Comparison of ENCODE assay signal across 8 cellular contexts in the genomic region with DNA sequence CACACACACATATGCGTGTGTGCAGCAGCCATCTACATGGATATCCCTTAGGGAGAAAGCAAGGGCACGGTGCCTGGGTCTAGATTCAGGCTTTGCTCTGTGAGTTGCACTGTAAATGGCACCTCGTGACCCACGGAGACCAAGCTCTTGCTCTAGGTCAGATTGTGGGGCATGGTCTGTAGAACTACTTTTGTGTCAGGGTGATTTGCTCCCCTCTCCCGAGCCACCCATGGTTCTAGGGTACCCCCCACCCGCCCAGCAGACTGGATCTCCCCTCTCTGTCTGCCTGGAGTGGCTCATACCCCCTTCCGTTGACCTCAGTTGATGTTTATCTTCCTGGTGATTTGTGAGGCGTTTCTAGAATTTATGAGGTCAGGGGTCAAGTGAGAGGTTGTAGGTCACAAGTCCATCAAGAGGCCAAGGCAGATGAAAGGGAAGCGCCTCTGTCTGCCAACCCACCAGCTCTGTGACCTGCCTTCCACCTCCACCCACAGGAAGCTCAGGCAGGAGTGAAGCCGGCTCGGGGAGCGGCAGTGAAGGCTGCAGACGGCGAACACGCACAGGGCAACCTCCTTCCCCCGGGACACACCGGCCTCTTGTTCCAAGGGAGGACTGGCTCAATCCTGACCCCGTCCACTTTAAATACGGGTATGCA.
DNase-seq lines count a peak whose midpoint lies in the region; ATAC-seq and TF ChIP-seq lines count a peak whose summit lies in the region.

No MANE protein-coding gene starts in this region.

- no peak overlapping the region for H3K4ac ChIP-seq in H9 (ENCODE audit: low read depth, low read length)

- H4K5ac ChIP-seq in H9 (ENCODE audit: insufficient read length, low read depth, low read length): no peak overlapping the region

- TF ChIP-seq CTCF in GM23338 (conservative IDR thresholded peaks at IDR 0.05; ENCODE audit: low read depth in 2 of 2) (no peak), H9 (conservative IDR thresholded peaks at IDR 0.05) (no peak)

- H3K79me1 ChIP-seq in H9 (ENCODE audit: insufficient read depth, low read depth, low read length, poor library complexity, severe bottlenecking): no peaks in the 10 kb centered on the region

- no peaks in the 10 kb centered on the region for H3K9me3 Mint-ChIP-seq in stimulated activated effector memory CD8-positive, alpha-beta T cell treated with anti-CD3 and anti-CD28 coated beads, Interleukin-12 subunit alpha, Interleukin-12 subunit beta, amount 100 ng/mL, for 72 hours
- H3K9me3 Mint-ChIP-seq in GM23338 (no peaks in the 10 kb centered on the region), H9 (no peaks in the 10 kb centered on the region)

- H3F3A ChIP-seq in GM23338 (replicated peaks; ENCODE audit: low read depth): no peaks in the 10 kb centered on the region

- no peak overlapping the region for H3K9ac ChIP-seq in H9 (ENCODE audit: extremely low read depth, insufficient read length, low read length)

- no peaks in the 10 kb centered on the region for H3K36me3 ChIP-seq in GM23338 (ENCODE audit: insufficient read depth)

- peaks cover 35% of the 10 kb centered on the region for H3K4me1 Mint-ChIP-seq in stimulated activated effector memory CD8-positive, alpha-beta T cell treated with anti-CD3 and anti-CD28 coated beads, Interleukin-12 subunit alpha, Interleukin-12 subunit beta, amount 100 ng/mL, for 72 hours
- H3K4me1 Mint-ChIP-seq in GM23338 (peaks cover 3% of the 10 kb centered on the region), H9 (peaks cover 8 to 11% of the 10 kb centered on the region in 2 experiments; a peak in 3 of 4 replicates)

- H3K56ac ChIP-seq in H9 (ENCODE audit: insufficient read length, low read depth, low read length): no peak overlapping the region

- H3K27me3 ChIP-seq in GM23338 (ENCODE audit: insufficient read depth) (no peaks in the 10 kb centered on the region), H9 (ENCODE audit: insufficient read depth, low read length) (no peaks in the 10 kb centered on the region)

- no peak overlapping the region for H3K4me3 ChIP-seq in GM23338

- no peak overlapping the region for H3K23ac ChIP-seq in H9 (ENCODE audit: insufficient read length, low read depth, low read length)

- H4K20me1 ChIP-seq in GM23338 (replicated peaks; ENCODE audit: insufficient read depth) (0 out of 2 replicates have a peak, but pooled peaks cover 5% of the 10 kb centered on the region), H9 (ENCODE audit: control insufficient read depth, insufficient read depth, insufficient read length) (no peaks in the 10 kb centered on the region)

- H3T11ph ChIP-seq in H9 (ENCODE audit: low read length): no peak overlapping the region

- no peak overlapping the region for H3K18ac ChIP-seq in H9 (ENCODE audit: insufficient read length, low read depth, low read length)

- H4K91ac ChIP-seq in H9 (ENCODE audit: insufficient read length, low read depth, low read length): no peak overlapping the region

- peak overlapping the region; percentile 70 for H3K4me3 Mint-ChIP-seq in stimulated activated effector memory CD8-positive, alpha-beta T cell treated with anti-CD3 and anti-CD28 coated beads, Interleukin-12 subunit alpha, Interleukin-12 subunit beta, amount 100 ng/mL, for 72 hours
- H3K4me3 Mint-ChIP-seq in GM23338 (no peak overlapping the region), H9 (no peak overlapping the region)

- TF ChIP-seq POLR2A in erythroblast (IDR thresholded peaks at IDR 0.05; ENCODE audit: low read length): no peak

- no peaks in the 10 kb centered on the region for H3K9me2 ChIP-seq in GM23338 (ENCODE audit: insufficient read depth)

- H3K79me2 ChIP-seq in GM23338 (replicated peaks; ENCODE audit: insufficient read depth): no peaks in the 10 kb centered on the region
- no peaks in the 10 kb centered on the region for H3K79me2 ChIP-seq in H9 (ENCODE audit: insufficient read depth, low read length)

- peak overlapping the region; percentile 91 for H3K27ac Mint-ChIP-seq in stimulated activated effector memory CD8-positive, alpha-beta T cell treated with anti-CD3 and anti-CD28 coated beads, Interleukin-12 subunit alpha, Interleukin-12 subunit beta, amount 100 ng/mL, for 72 hours
- H3K27ac Mint-ChIP-seq in GM23338: no peak overlapping the region
- no peak overlapping the region for H3K27ac Mint-ChIP-seq in H9

- no CpG with 5 or more reads among the region's 19 CpGs for WGBS in H9 (ENCODE audit: extremely low coverage, insufficient read length, low lambda C conversion rate)

- H2BK120ac ChIP-seq in H9 (ENCODE audit: low read depth, low read length, poor library complexity, severe bottlenecking): no peak overlapping the region

- ATAC-seq in stimulated activated effector memory CD8-positive, alpha-beta T cell treated with anti-CD3 and anti-CD28 coated beads, Interleukin-12 subunit alpha, Interleukin-12 subunit beta, amount 100 ng/mL, for 72 hours: peak; percentile 74
- ATAC-seq in GM23338 (no peak), HG03045 (IDR thresholded peaks at IDR 0.05; ENCODE audit: unreplicated experiment) (no peak)

- H3K4me2 ChIP-seq in GM23338: no peak overlapping the region
- H3K4me2 ChIP-seq in H9 (ENCODE audit: insufficient read depth, insufficient read length, low read length): no peak overlapping the region

- H3K23me2 ChIP-seq in H9 (ENCODE audit: insufficient read length, low read depth, low read length, poor library complexity, severe bottlenecking): no peaks in the 10 kb centered on the region

- H2BK15ac ChIP-seq in H9 (ENCODE audit: low read depth, low read length): no peak overlapping the region

- H2BK20ac ChIP-seq in H9 (ENCODE audit: low read depth, low read length, poor library complexity, severe bottlenecking): no peak overlapping the region

- no peak overlapping the region for H2AK5ac ChIP-seq in H9 (ENCODE audit: insufficient read length, low read length)

- H3K27ac ChIP-seq in GM23338 (ENCODE audit: low read depth) (no peak overlapping the region), H9 (ENCODE audit: insufficient read length, low read depth, low read length) (no peak overlapping the region)

- H4K8ac ChIP-seq in H9 (replicated peaks; ENCODE audit: insufficient read length, low read depth, low read length): no peak overlapping the region

- H3K36me3 Mint-ChIP-seq in stimulated activated effector memory CD8-positive, alpha-beta T cell treated with anti-CD3 and anti-CD28 coated beads, Interleukin-12 subunit alpha, Interleukin-12 subunit beta, amount 100 ng/mL, for 72 hours: no peaks in the 10 kb centered on the region
- no peaks in the 10 kb centered on the region; the same call in 2 of the 3 replicates for H3K36me3 Mint-ChIP-seq in GM23338 (ENCODE audit: low read depth)
- no peaks in the 10 kb centered on the region; a peak in 1 of 7 replicates for H3K36me3 Mint-ChIP-seq in H9 (ENCODE audit: insufficient read depth in 1 of 3, low read depth in 3 of 3)

- H3K27me3 Mint-ChIP-seq in GM23338 (ENCODE audit: insufficient read depth, low read depth, poor library complexity) (peaks cover 11% of the 10 kb centered on the region), H9 (ENCODE audit: low read depth) (peaks cover 7% of the 10 kb centered on the region)

- no peak overlapping the region for H3K14ac ChIP-seq in H9 (ENCODE audit: insufficient read depth, low read length)

- peak; percentile 17 for DNase-seq in NK-92 treated with Interleukin-12 subunit alpha and Interleukin-12 subunit beta, amount 100 ng/mL, for 24 hours (lab: John Stamatoyannopoulos, UW)
- DNase-seq in NK-92 (lab: John Stamatoyannopoulos, UW; ENCODE audit: unreplicated experiment) (no peak), erythroblast (lab: John Stamatoyannopoulos, UW) (peak; percentile 42 to 55), GM23338 (ENCODE audit: low spot score) (no peak), H9 (no peak)
- DNase-seq in activated CD4-positive, alpha-beta T cell treated with anti-CD3 and anti-CD28 coated beads for 48 hours: peak; percentile 32
- peak; percentile 13 to 61 for DNase-seq in stimulated activated effector memory CD8-positive, alpha-beta T cell treated with anti-CD3 and anti-CD28 coated beads, Interleukin-12 subunit alpha, Interleukin-12 subunit beta, amount 100 ng/mL, for 72 hours (ENCODE audit: low spot score in 2 of 2)

- H3K9me3 ChIP-seq in H9 (ENCODE audit: control insufficient read depth, low read depth, low read length): no peaks in the 10 kb centered on the region

- no peaks in the 10 kb centered on the region for H3K4me1 ChIP-seq in GM23338 (ENCODE audit: insufficient read depth)
- H3K4me1 ChIP-seq in H9 (ENCODE audit: insufficient read depth, low read length): no peaks in the 10 kb centered on the region

- no peak overlapping the region for H2BK12ac ChIP-seq in H9 (ENCODE audit: insufficient read length, low read depth, low read length)

- H2BK5ac ChIP-seq in H9 (ENCODE audit: insufficient read length, low read length): no peak overlapping the region

- no peak overlapping the region for H2AFZ ChIP-seq in GM23338
- no peak overlapping the region for H2AFZ ChIP-seq in H9 (ENCODE audit: low read length)

TF ChIP-seq in GM23338, 12 proteins besides CTCF, POLR2A, EP300 and RAD21 (continues in another document):
- no peak for TF ChIP-seq EZH2 (IDR thresholded peaks at IDR 0.05; ENCODE audit: low read depth, unreplicated experiment)
- TF ChIP-seq ZNF331 (CRISPR knock-in tag; IDR thresholded peaks at IDR 0.05; ENCODE audit: low read depth): no peak
- TF ChIP-seq STAT1 (IDR thresholded peaks at IDR 0.05; ENCODE audit: unreplicated experiment): no peak
- TF ChIP-seq POLR2AphosphoS5 (IDR thresholded peaks at IDR 0.05; ENCODE audit: low read depth): no peak
- no peak for TF ChIP-seq NANOG (IDR thresholded peaks at IDR 0.05; ENCODE audit: borderline replicate concordance)
- TF ChIP-seq JUNB (IDR thresholded peaks at IDR 0.05; ENCODE audit: unreplicated experiment): no peak

Comparison
In these comparisons a context has a peak if more than half of its experiments do, and no peak if none do; other contexts are left out.
1. DNase-seq: peak in NK-92 treated with Interleukin-12 subunit alpha and Interleukin-12 subunit beta, amount 100 ng/mL, for 24 hours (single experiment), activated CD4-positive, alpha-beta T cell treated with anti-CD3 and anti-CD28 coated beads for 48 hours (single experiment), erythroblast (2 of 2) and stimulated activated effector memory CD8-positive, alpha-beta T cell treated with anti-CD3 and anti-CD28 coated beads, Interleukin-12 subunit alpha, Interleukin-12 subunit beta, amount 100 ng/mL, for 72 hours (2 of 2); none in NK-92 (single experiment), GM23338 (single experiment) and H9 (single experiment).